ENCODE assay signal across 8 cellular contexts in genomic region chr18:76492669-76493212, GRCh38. TPM values are rescaled to one million over a fixed set of nuclear protein-coding genes. Genes with fewer than 3 reads are reported as not detected.
DNase-seq lines count a peak whose midpoint lies in the region; ATAC-seq and TF ChIP-seq lines count a peak whose summit lies in the region.

No MANE protein-coding gene starts in this region.

- H3K27me3 Mint-ChIP-seq in nephron progenitor cell (ENCODE audit: low read depth, poor library complexity), result no peaks in the 10 kb centered on the region

- DNase-seq in GDM1 (lab: John Stamatoyannopoulos, UW) (peak; percentile 88), HAP-1 (ENCODE audit: low spot score in 2 of 2) (peak; percentile 93 to 100), MG63 (peak; percentile 98), SIG-M5 (lab: John Stamatoyannopoulos, UW) (peak; percentile 78), foreskin fibroblast (peak; percentile 100), nephron progenitor cell (peak; percentile 100)
- peak; percentile 97 for DNase-seq in activated gamma-delta T cell treated with anti-CD3 and anti-CD28 coated beads, Interleukin-2, amount 50 U/mL, for 16 hours (ENCODE audit: low read depth)
- DNase-seq in stimulated activated naive CD8-positive, alpha-beta T cell treated with anti-CD3 and anti-CD28 coated beads, Interleukin-15, Interleukin-2, amounts not matched to agents 100 U/mL and 50 U/mL, for 24 hours, result peak; percentile 100

- no peaks in the 10 kb centered on the region for H3K36me3 Mint-ChIP-seq in nephron progenitor cell (ENCODE audit: low read depth)

- peak overlapping the region; percentile 94 for H3K4me3 Mint-ChIP-seq in nephron progenitor cell

- peak overlapping the region; percentile 96 for H3K27ac Mint-ChIP-seq in nephron progenitor cell

- in situ Hi-C loops in HAP-1 (cut with MboI; ENCODE audit: low sequenced_read_pairs), result no loop called here

- no peaks in the 10 kb centered on the region for H3K27me3 ChIP-seq in HAP-1 (ENCODE audit: low read depth)
- H3K27me3 ChIP-seq in MG63, result peaks cover 46% of the 10 kb centered on the region

- H3K9me3 ChIP-seq in HAP-1 (no peaks in the 10 kb centered on the region), MG63 (no peaks in the 10 kb centered on the region)

- H3K4me1 Mint-ChIP-seq in nephron progenitor cell, result peaks cover 44% of the 10 kb centered on the region

- no peaks in the 10 kb centered on the region for H3K9me3 Mint-ChIP-seq in nephron progenitor cell

- H3K4me3 ChIP-seq in HAP-1 (peak overlapping the region; percentile 61), MG63 (peak overlapping the region; percentile 54), foreskin fibroblast (ENCODE audit: low read depth in 1 of 2, low read length in 2 of 2) (peak overlapping the region; percentile 72 to 84)

- ATAC-seq in stimulated activated naive CD8-positive, alpha-beta T cell treated with anti-CD3 and anti-CD28 coated beads, Interleukin-15, Interleukin-2, amounts not matched to agents 100 U/mL and 50 U/mL, for 24 hours, result peak; percentile 91

- peaks cover 28% of the 10 kb centered on the region for H3K4me1 ChIP-seq in HAP-1

- TF ChIP-seq CTCF in foreskin fibroblast (IDR thresholded peaks at IDR 0.05; ENCODE audit: low read depth, low read length), result no peak
- no peak for TF ChIP-seq CTCF in nephron progenitor cell (IDR thresholded peaks at IDR 0.05)

- no peaks in the 10 kb centered on the region for H3K36me3 ChIP-seq in HAP-1 (replicated peaks)
- H3K36me3 ChIP-seq in MG63, result no peaks in the 10 kb centered on the region

RNA-seq across cellular contexts. Expression of gene ZNF516, which starts 2.3 kb away (rescaled TPM):
- 1.7 and 2.4 TPM in 2 replicates for total RNA-seq in MG63 (2014; rRNA removed; shearing (Covaris generic); ENCODE audit: low replicate concordance)

Comparison
In these comparisons a context has a peak if more than half of its experiments do, and no peak if none do; other contexts are left out.
1. Peak in every context shown above with its lines: DNase-seq, ATAC-seq and H3K4me3 ChIP-seq.